8 cellular contexts compared by ENCODE assay signal in genomic region chr16:87384162-87384999, GRCh38. TPM values are rescaled to one million over a fixed set of nuclear protein-coding genes. Genes with fewer than 3 reads are reported as not detected.
DNase-seq lines count a peak whose midpoint lies in the region; ATAC-seq, FAIRE-seq and TF ChIP-seq lines count a peak whose summit lies in the region.

No MANE protein-coding gene starts in this region.

- H3K4me3 ChIP-seq in A673 (ENCODE audit: low read depth, low read length, poor library complexity, severe bottlenecking): peak overlapping the region; percentile 57
- H3K4me3 ChIP-seq in PC-9: peak overlapping the region; percentile 88
- H3K4me3 ChIP-seq in mucosa of descending colon: peak overlapping the region; percentile 35

- ATAC-seq in GM18498 (IDR thresholded peaks at IDR 0.05; ENCODE audit: unreplicated experiment) (peak; percentile 17), HG03025 (IDR thresholded peaks at IDR 0.05; ENCODE audit: low FRiP score, unreplicated experiment) (peak; percentile 10), mucosa of descending colon (peak; percentile 29)
- no peak for ATAC-seq in effector memory CD8-positive, alpha-beta T cell (replicated peaks)

- FAIRE-seq in urothelium cell line (lab: Jason Lieb, UNC): no peak

- TF ChIP-seq CTCF in A673 (conservative IDR thresholded peaks at IDR 0.05; ENCODE audit: low read depth, low read length): no peak
- no peak for TF ChIP-seq CTCF in PC-9 (conservative IDR thresholded peaks at IDR 0.05)
- TF ChIP-seq CTCF in mucosa of descending colon (IDR thresholded peaks at IDR 0.05): no peak

- H3K27me3 Mint-ChIP-seq in effector memory CD8-positive, alpha-beta T cell: no peaks in the 10 kb centered on the region

- H3F3A ChIP-seq in PC-9 (ENCODE audit: insufficient read depth, low read depth): peaks cover 41% of the 10 kb centered on the region

- no peaks in the 10 kb centered on the region for H3K36me3 ChIP-seq in A673 (ENCODE audit: insufficient read depth, low read length, poor library complexity, severe bottlenecking)
- H3K36me3 ChIP-seq in PC-9 (ENCODE audit: low read depth): no peaks in the 10 kb centered on the region
- H3K36me3 ChIP-seq in mucosa of descending colon (ENCODE audit: low read depth): no peaks in the 10 kb centered on the region

- peaks cover 31% of the 10 kb centered on the region for H4K20me1 ChIP-seq in PC-9 (ENCODE audit: insufficient read depth)

- peak overlapping the region; percentile 99 to 100 for H3K27ac Mint-ChIP-seq in effector memory CD8-positive, alpha-beta T cell

- H3K27ac ChIP-seq in A673 (ENCODE audit: low read depth, low read length, poor library complexity, severe bottlenecking) (peak overlapping the region; percentile 77), PC-9 (peak overlapping the region; percentile 73)

- no TSS peak for BruUV-seq in A673 (replicated peaks; lab: Mats Ljungman, UMichigan)
- no TSS peak for BruUV-seq in PC-9 (replicated peaks; lab: Mats Ljungman, UMichigan)

- CTCF ChIA-PET in A673 (lab: Charles Lee) (interaction anchor here (1.0 kb wide), 1 partner anchor 10 kb away, joined by 5 read pairs; no protein-coding TSS in a partner anchor), PC-9 (lab: Charles Lee) (interaction anchor here (0.6 to 1.6 kb wide), 4 partner anchors 10 to 91 kb away, joined by 5 to 10 read pairs (median 8); no protein-coding TSS in a partner anchor)

- H3K4me3 Mint-ChIP-seq in effector memory CD8-positive, alpha-beta T cell: peak overlapping the region; percentile 92 to 95

- peaks cover 46 to 59% of the 10 kb centered on the region in 2 donors for H3K4me1 Mint-ChIP-seq in effector memory CD8-positive, alpha-beta T cell (ENCODE audit: low read depth in 2 of 2)

- H3K4me1 ChIP-seq in A673 (ENCODE audit: insufficient read depth, low read length, poor library complexity, severe bottlenecking) (peaks cover 29% of the 10 kb centered on the region), PC-9 (replicated peaks; ENCODE audit: insufficient read depth) (peaks cover 46% of the 10 kb centered on the region), mucosa of descending colon (ENCODE audit: low read depth) (peaks cover 62% of the 10 kb centered on the region)

- intact Hi-C loops in A673 (cut with micrococcal nuclease; ENCODE audit: unreplicated experiment): no loop called here
- intact Hi-C loops in PC-9 (cut with micrococcal nuclease; ENCODE audit: unreplicated experiment): loop anchor here (5.0 kb wide), 1 partner anchor 67 kb away; the partner anchor contains the start of gene C16orf95
- intact Hi-C loops in mucosa of descending colon (cut with DNase I, micrococcal nuclease): no loop called here

- H3K27me3 ChIP-seq in A673 (replicated peaks; ENCODE audit: insufficient read depth, low read depth, low read length, poor library complexity): no peaks in the 10 kb centered on the region
- H3K27me3 ChIP-seq in PC-9 (ENCODE audit: insufficient read depth, low read depth): no peaks in the 10 kb centered on the region

- peaks cover 37% of the 10 kb centered on the region for H3K79me2 ChIP-seq in PC-9 (ENCODE audit: low read depth)

- DNase-seq in A673 (ENCODE audit: low spot score): no peak
- DNase-seq in PC-9: peak; percentile 63 to 64
- DNase-seq in effector memory CD8-positive, alpha-beta T cell: no peak
- DNase-seq in mucosa of descending colon: peak; percentile 62 to 83 (median 80)
- DNase-seq in urothelium cell line (ENCODE audit: low spot score): peak; percentile 54
- no peak for DNase-seq in OCI-M1 (lab: John Stamatoyannopoulos, UW)

- H3K9me3 ChIP-seq in A673 (ENCODE audit: low read depth, low read length, poor library complexity, severe bottlenecking): no peaks in the 10 kb centered on the region
- no peaks in the 10 kb centered on the region for H3K9me3 ChIP-seq in PC-9 (ENCODE audit: insufficient read depth, low read depth)
- no peaks in the 10 kb centered on the region for H3K9me3 ChIP-seq in mucosa of descending colon

- POLR2A ChIA-PET in A673 (lab: Charles Lee; ENCODE audit: low non-redundant PET) (no interaction called here), PC-9 (lab: Charles Lee; ENCODE audit: unreplicated experiment) (interaction anchor here (0.5 to 0.7 kb wide), 2 partner anchors 147 to 485 kb away, joined by 4 to 5 read pairs; no protein-coding TSS in a partner anchor)

- peak overlapping the region; percentile 78 for H3K4me2 ChIP-seq in PC-9

- H2AFZ ChIP-seq in PC-9: peak overlapping the region; percentile 95

- peaks cover 0 to 1% of the 10 kb centered on the region in 2 donors for H3K9me3 Mint-ChIP-seq in effector memory CD8-positive, alpha-beta T cell

- peaks cover 36% of the 10 kb centered on the region for H3K36me3 Mint-ChIP-seq in effector memory CD8-positive, alpha-beta T cell (ENCODE audit: insufficient read depth)

- no peaks in the 10 kb centered on the region for H3K9me2 ChIP-seq in PC-9 (ENCODE audit: insufficient read depth)

RNA-seq across cellular contexts. Expression of gene FBXO31, which starts 0.8 kb away (rescaled TPM):
- 32.2 and 34.3 TPM in 2 replicates for total RNA-seq in A673 (2021)
- 18.8 and 21.9 TPM in 2 replicates for total RNA-seq in PC-9 (2021)
- total RNA-seq in mucosa of descending colon: 100 to 1,000 TPM in 1 of 3 donors, 10 to 100 TPM in 2; 54.2 to 104 (median 63.9) TPM

RNA-seq across cellular contexts. Expression of gene MAP1LC3B, which starts 7.8 kb away (rescaled TPM):
- total RNA-seq in A673 (2021) (68.6 and 74.7 TPM in 2 replicates), PC-9 (2021) (37.0 and 45.3 TPM in 2 replicates), mucosa of descending colon (10 to 100 TPM; 66.5 to 82.9 (median 67.3) TPM)

Comparison
In these comparisons a context has a peak if more than half of its experiments do, and no peak if none do; other contexts are left out.
1. DNase-seq: peak in PC-9 (2 of 2), mucosa of descending colon (3 of 3) and urothelium cell line (single experiment); none in A673 (single experiment), effector memory CD8-positive, alpha-beta T cell (0 of 3) and OCI-M1 (single experiment).
2. H3K4me3 ChIP-seq: peak in every context shown above with its lines; median percentile 88 in PC-9; 57 in A673; 35 in mucosa of descending colon.